ENCODE assay signal across 1 cellular context in genomic region chr13:73828811-73829210, GRCh38.
TF ChIP-seq lines count a peak whose summit lies in the region.

No MANE protein-coding gene starts in this region.

TF ChIP-seq in IMR-90, 13 proteins besides CTCF, POLR2A, EP300 and RAD21:
- no peak for TF ChIP-seq NFE2L2 (IDR thresholded peaks at IDR 0.05; ENCODE audit: low read depth, low read length)
- no peak for TF ChIP-seq USF2 (IDR thresholded peaks at IDR 0.05; ENCODE audit: low read depth, low read length)
- TF ChIP-seq MAZ (IDR thresholded peaks at IDR 0.05; ENCODE audit: borderline replicate concordance, low read depth, low read length): no peak
- no peak for TF ChIP-seq MXI1 (IDR thresholded peaks at IDR 0.05; ENCODE audit: borderline replicate concordance, low read depth, low read length)
- no peak for TF ChIP-seq RCOR1 (IDR thresholded peaks at IDR 0.05; ENCODE audit: insufficient replicate concordance, low read length)
- no peak for TF ChIP-seq CHD1 (IDR thresholded peaks at IDR 0.05; ENCODE audit: low read depth, low read length)
- no peak for TF ChIP-seq RFX5 (IDR thresholded peaks at IDR 0.05; ENCODE audit: low read depth, low read length)
- no peak for TF ChIP-seq FOS (IDR thresholded peaks at IDR 0.05; ENCODE audit: low read depth, low read length)
- TF ChIP-seq MAFK (IDR thresholded peaks at IDR 0.05; ENCODE audit: low read depth, low read length): no peak
- no peak for TF ChIP-seq BHLHE40 (IDR thresholded peaks at IDR 0.05; ENCODE audit: low read depth, low read length)
- TF ChIP-seq, protein P1, sequence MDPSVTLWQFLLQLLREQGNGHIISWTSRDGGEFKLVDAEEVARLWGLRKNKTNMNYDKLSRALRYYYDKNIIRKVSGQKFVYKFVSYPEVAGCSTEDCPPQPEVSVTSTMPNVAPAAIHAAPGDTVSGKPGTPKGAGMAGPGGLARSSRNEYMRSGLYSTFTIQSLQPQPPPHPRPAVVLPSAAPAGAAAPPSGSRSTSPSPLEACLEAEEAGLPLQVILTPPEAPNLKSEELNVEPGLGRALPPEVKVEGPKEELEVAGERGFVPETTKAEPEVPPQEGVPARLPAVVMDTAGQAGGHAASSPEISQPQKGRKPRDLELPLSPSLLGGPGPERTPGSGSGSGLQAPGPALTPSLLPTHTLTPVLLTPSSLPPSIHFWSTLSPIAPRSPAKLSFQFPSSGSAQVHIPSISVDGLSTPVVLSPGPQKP (IDR thresholded peaks at IDR 0.05; ENCODE audit: borderline replicate concordance, low read depth, low read length): no peak
